In the genomic region with DNA sequence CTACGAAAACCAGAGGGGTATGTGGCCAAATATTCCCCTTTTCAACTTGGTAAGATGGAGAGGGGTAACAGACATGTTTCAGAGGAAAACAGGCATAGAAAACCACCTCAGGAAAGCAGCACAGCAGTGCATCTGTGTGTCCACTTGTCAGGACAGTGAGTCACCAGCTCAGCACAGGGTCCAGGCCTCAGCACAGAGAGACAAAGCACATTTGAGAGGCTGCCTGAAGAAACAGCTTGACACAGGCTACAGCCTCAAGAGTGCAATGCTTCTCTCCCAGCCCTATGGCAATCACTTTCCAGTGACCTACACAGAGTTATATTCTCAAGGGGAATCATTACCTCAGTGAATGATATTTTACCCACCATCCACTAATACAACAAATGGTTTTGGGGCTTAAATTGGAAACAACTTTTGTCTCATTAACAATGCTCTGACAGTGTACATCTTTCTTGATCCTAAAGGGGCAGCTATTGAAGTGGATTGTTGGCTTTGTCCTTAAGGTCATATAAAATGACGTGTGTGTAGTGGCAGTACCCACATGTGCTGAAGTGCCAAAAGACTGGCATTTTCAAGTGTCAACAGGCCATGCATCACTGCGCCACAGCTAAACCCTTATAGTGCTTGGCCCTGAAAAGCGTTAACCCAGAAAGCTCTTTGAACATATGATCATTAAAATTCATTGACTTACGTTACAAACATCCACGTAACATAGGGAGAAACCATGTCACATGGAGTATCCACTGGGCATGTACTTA, we compare ENCODE assay signal across 16 cellular contexts. TPM values are rescaled to one million over a fixed set of nuclear protein-coding genes. Genes with fewer than 3 reads are reported as not detected.
DNase-seq lines count a peak whose midpoint lies in the region; ATAC-seq, FAIRE-seq and TF ChIP-seq lines count a peak whose summit lies in the region.
"Had no signal": no experiment of that assay in that cellular context is flagged by ENCODE, and none has a peak within 500 bp of the region (broad histone marks: within the 10 kb centered on the region; RNA-seq: fewer than 3 reads in every experiment).

No MANE protein-coding gene starts in this region.

- H3K4me3 Mint-ChIP-seq in CD4-positive, alpha-beta memory T cell, result no peak overlapping the region
- H3K4me3 Mint-ChIP-seq: activated T-helper 1 cell treated with anti-CD3 and anti-CD28 coated beads, Interleukin-12 subunit alpha, Interleukin-12 subunit beta, Interleukin-2, Interleukin-4 antibody, amounts not matched to agents 30 ng/mL and 10 ng/mL and 1 ng/mL, durations not matched to agents 14 hours and 24 hours and 36 hours; central memory CD8-positive, alpha-beta T cell had no signal

- no peak for TF ChIP-seq RAD21 in HepG2 (CRISPR knock-in tag; IDR thresholded peaks at IDR 0.05)

- H3K4me1 ChIP-seq in left ventricle myocardium inferior, result peaks cover 37% of the 10 kb centered on the region
- H3K4me1 ChIP-seq in HepG2 (ENCODE audit: insufficient read depth, low read length), result peaks cover 22% of the 10 kb centered on the region
- H3K4me1 ChIP-seq in CD4-positive, alpha-beta memory T cell (ENCODE audit: insufficient read depth, low read length), result no peaks in the 10 kb centered on the region
- H3K4me1 ChIP-seq: esophagus squamous epithelium had no signal

- H2AFZ ChIP-seq in HepG2 (ENCODE audit: low read length), result no peak overlapping the region

- TF ChIP-seq CTCF in left ventricle myocardium inferior (IDR thresholded peaks at IDR 0.05; ENCODE audit: borderline replicate concordance) (no peak), choroid plexus epithelial cell (conservative IDR thresholded peaks at IDR 0.05; ENCODE audit: low read depth, low read length) (no peak), HepG2 (CRISPR knock-in tag; IDR thresholded peaks at IDR 0.05) (no peak)

- CTCF ChIA-PET in HepG2 (lab: Yijun Ruan, JAX; ENCODE audit: low intra/inter-chr PET ratio, low total read pairs), result no interaction called here
- CTCF ChIA-PET in CD4-positive, alpha-beta memory T cell (lab: Charles Lee; ENCODE audit: partially characterized antibody), result interaction anchor here (1.1 to 2.0 kb wide), 2 partner anchors 11 to 46 kb away, joined by 3 to 7 read pairs; a partner anchor contains a TSS

- H3K27ac ChIP-seq in left ventricle myocardium inferior (replicated peaks) (no peak overlapping the region), HepG2 (ENCODE audit: extremely low read length, insufficient read depth, low read length) (no peak overlapping the region), substantia nigra (ENCODE audit: low read depth, low read length, poor library complexity, severe bottlenecking) (no peak overlapping the region)
- H3K27ac ChIP-seq in CD4-positive, alpha-beta memory T cell (ENCODE audit: low read depth, low read length), result no peak overlapping the region
- H3K27ac ChIP-seq: esophagus squamous epithelium had no signal

- in situ Hi-C loops in HepG2 (cut with HindIII; ENCODE audit: extremely low pct_ligation_motif_present, low pct_unique_long_range_greater_than_20kb), result no loop called here

- H3K27me3 ChIP-seq in left ventricle myocardium inferior (ENCODE audit: low read depth) (no peaks in the 10 kb centered on the region), HepG2 (ENCODE audit: control insufficient read depth in 1 of 2, insufficient read depth in 2 of 2, low read length in 2 of 2) (no peaks in the 10 kb centered on the region)
- no peaks in the 10 kb centered on the region for H3K27me3 ChIP-seq in CD4-positive, alpha-beta memory T cell (ENCODE audit: insufficient read depth, low read length)
- H3K27me3 ChIP-seq: esophagus squamous epithelium had no signal

- POLR2A ChIA-PET in HepG2 (lab: Yijun Ruan, JAX), result no interaction called here
- POLR2A ChIA-PET in CD4-positive, alpha-beta memory T cell (lab: Charles Lee; ENCODE audit: partially characterized antibody), result no interaction called here

- TF ChIP-seq POLR2A in HepG2 (IDR thresholded peaks at IDR 0.05; ENCODE audit: insufficient read depth in 1 of 2, low read depth in 2 of 2, low read length in 2 of 2), result no peak

- peak overlapping the region in 1 of 7 donors; percentile 50 for H3K27ac Mint-ChIP-seq in CD4-positive, alpha-beta memory T cell

- intact Hi-C loops in Right ventricle myocardium superior (cut with DNase I) (no loop called here), left ventricle myocardium inferior (cut with micrococcal nuclease) (no loop called here), HepG2 (cut with micrococcal nuclease; ENCODE audit: unreplicated experiment) (no loop called here)
- intact Hi-C loops in CD4-positive, alpha-beta memory T cell (cut with micrococcal nuclease), result no loop called here

- H3K36me3 ChIP-seq in left ventricle myocardium inferior, result peaks cover 53% of the 10 kb centered on the region
- peaks cover 8 to 56% of the 10 kb centered on the region in 2 experiments for H3K36me3 ChIP-seq in HepG2 (replicated peaks in 1 of 2; ENCODE audit: control insufficient read depth in 1 of 2, insufficient read depth in 2 of 2, low read length in 2 of 2)
- peaks cover 13% of the 10 kb centered on the region for H3K36me3 ChIP-seq in CD4-positive, alpha-beta memory T cell (ENCODE audit: insufficient read depth, low read length)

- peaks cover 84 to 89% of the 10 kb centered on the region in 2 donors for H3K36me3 Mint-ChIP-seq in CD4-positive, alpha-beta memory T cell

- H3K4me2 ChIP-seq in HepG2 (ENCODE audit: low read depth, low read length), result no peak overlapping the region

- H3K9ac ChIP-seq in HepG2 (ENCODE audit: insufficient read depth, low read depth, low read length), result no peak overlapping the region

- ATAC-seq in Right ventricle myocardium superior (ENCODE audit: poor library complexity) (peak; percentile 66), HepG2 (peak; percentile 76)

- no peaks in the 10 kb centered on the region for H4K20me1 ChIP-seq in HepG2 (ENCODE audit: insufficient read depth, low read length)

- H3K9me3 ChIP-seq in left ventricle myocardium inferior (replicated peaks) (peaks cover 18% of the 10 kb centered on the region), HepG2 (ENCODE audit: low read length) (no peaks in the 10 kb centered on the region)
- H3K9me3 ChIP-seq in CD4-positive, alpha-beta memory T cell (ENCODE audit: control insufficient read depth in 1 of 2, low read length in 2 of 2), result no peaks in the 10 kb centered on the region

- TF ChIP-seq EP300 in HepG2 (IDR thresholded peaks at IDR 0.05; ENCODE audit: low read depth in 2 of 2, low read length in 2 of 2) (no peak), HepG2 (CRISPR knock-in tag; IDR thresholded peaks at IDR 0.05; ENCODE audit: borderline replicate concordance) (no peak)

- peaks cover 5 to 20% (median 12%) of the 10 kb centered on the region in 4 donors for H3K4me1 Mint-ChIP-seq in CD4-positive, alpha-beta memory T cell

- WGBS in HepG2 (ENCODE audit: low lambda C conversion rate), result 96% methylated on average over 6 of the region's 6 CpGs

- H3K4me3 ChIP-seq in left ventricle myocardium inferior (no peak overlapping the region), choroid plexus epithelial cell (ENCODE audit: low read depth, low read length) (no peak overlapping the region), HepG2 (replicated peaks in 1 of 3; ENCODE audit: insufficient read depth in 1 of 3, low read depth in 2 of 3, low read length in 3 of 3) (no peak overlapping the region)
- H3K4me3 ChIP-seq in CD4-positive, alpha-beta memory T cell (ENCODE audit: low read length in 2 of 2), result no peak overlapping the region
- H3K4me3 ChIP-seq: esophagus squamous epithelium had no signal

- H3K79me2 ChIP-seq in HepG2 (ENCODE audit: insufficient read depth, low read length), result peaks cover 9% of the 10 kb centered on the region

- no TSS peak for BruUV-seq in HepG2 (replicated peaks; lab: Mats Ljungman, UMichigan)

- DNase-seq in Right ventricle myocardium superior (no peak), left ventricle myocardium inferior (no peak), choroid plexus epithelial cell (ENCODE audit: low read depth) (peak; percentile 53), HepG2 (ENCODE audit: low spot score) (no peak), substantia nigra (lab: John Stamatoyannopoulos, UW) (peak in 34 of 49 donors; percentile 2 to 78 (median 20)), NCI-H2107 (lab: John Stamatoyannopoulos, UW) (no peak), NCI-H69 (lab: John Stamatoyannopoulos, UW) (no peak)
- DNase-seq in CD4-positive, alpha-beta memory T cell, result no peak
- DNase-seq: activated CD4-positive, CD25-positive, alpha-beta regulatory T cell; DND-41; esophagus squamous epithelium; kidney; NCI-H82 had no signal

- H3K9me3 Mint-ChIP-seq in CD4-positive, alpha-beta memory T cell, result peaks cover 0 to 16% (median 10%) of the 10 kb centered on the region in 8 donors
- H3K9me3 Mint-ChIP-seq: central memory CD8-positive, alpha-beta T cell had no signal

- H3K27me3 Mint-ChIP-seq in CD4-positive, alpha-beta memory T cell, result no peaks in the 10 kb centered on the region
- H3K27me3 Mint-ChIP-seq: central memory CD8-positive, alpha-beta T cell had no signal

- no peak for FAIRE-seq in HepG2 (lab: Jason Lieb, UNC)
- FAIRE-seq: GM18507, kidney had no signal

RNA-seq across cellular contexts. Expression of a gene that starts 46.4 kb away (rescaled TPM):
- total RNA-seq in Right ventricle myocardium superior, result 19.3 TPM
- 23.9 TPM for total RNA-seq in left ventricle myocardium inferior
- total RNA-seq in HepG2 (2016; rRNA removed; fragmentation: Illumina TruSeq; extraction: Trizol), result 28.1 and 40.9 TPM in 2 replicates
- total RNA-seq in HepG2 (2016; cell fraction: cytosol; rRNA removed; fragmentation: Illumina TruSeq; extraction: Trizol; ENCODE audit: low read depth), result 5.7 and 5.9 TPM in 2 replicates
- 27.4 and 39.6 TPM in 2 replicates for total RNA-seq in HepG2 (2016; cell fraction: insoluble cytoplasmic fraction; rRNA removed; fragmentation: Illumina TruSeq; extraction: Trizol)
- total RNA-seq in HepG2 (2016; cell fraction: membrane; rRNA removed; fragmentation: Illumina TruSeq; extraction: Trizol), result 11.3 and 14.9 TPM in 2 replicates
- total RNA-seq in HepG2 (2016; cell fraction: nucleus; rRNA removed; fragmentation: Illumina TruSeq; extraction: Trizol), result 50.1 and 60.1 TPM in 2 replicates
- polyA plus RNA-seq in HepG2 (2011; rRNA removed), result 46.8 and 65.4 TPM in 2 replicates
- polyA plus RNA-seq in HepG2 (2011; cell fraction: cytosol; rRNA removed), result 33.1 and 44.2 TPM in 2 replicates
- 24.2 and 24.7 TPM in 2 replicates for polyA plus RNA-seq in HepG2 (2011; cell fraction: nucleus; rRNA removed)
- polyA plus RNA-seq in HepG2 (2012), result 43.7 and 53.7 TPM in 2 replicates
- 1.6 and 2.0 TPM in 2 replicates for polyA plus RNA-seq in HepG2 (2016; cell fraction: cytosol; fragmentation: Illumina TruSeq; extraction: Trizol; ENCODE audit: low read depth)
- 19.0 and 20.2 TPM in 2 replicates for polyA plus RNA-seq in HepG2 (2016; cell fraction: insoluble cytoplasmic fraction; fragmentation: Illumina TruSeq; extraction: Trizol; ENCODE audit: low read depth)
- polyA plus RNA-seq in HepG2 (2016; cell fraction: membrane; fragmentation: Illumina TruSeq; extraction: Trizol; ENCODE audit: low read depth), result 5.1 and 6.0 TPM in 2 replicates
- 44.8 and 46.9 TPM in 2 replicates for polyA plus RNA-seq in HepG2 (2016; cell fraction: nucleus; fragmentation: Illumina TruSeq; extraction: Trizol; ENCODE audit: insufficient read depth, low read depth)
- 64.3 and 119 TPM in 2 replicates for polyA minus RNA-seq in HepG2 (2011; rRNA and poly(A)+ RNA removed; ENCODE audit: low replicate concordance)
- 73.7 and 81.5 TPM in 2 replicates for polyA minus RNA-seq in HepG2 (2011; cell fraction: cytosol; rRNA and poly(A)+ RNA removed)
- 70.6 and 70.7 TPM in 2 replicates for polyA minus RNA-seq in HepG2 (2011; cell fraction: nucleus; rRNA and poly(A)+ RNA removed)
- total RNA-seq in CD4-positive, alpha-beta memory T cell, result 10 to 100 TPM; 22.8 to 24.5 TPM
- polyA plus RNA-seq in CD4-positive, alpha-beta memory T cell, result 10 to 100 TPM; 11.6 to 12.4 TPM

Comparison
In these comparisons a context has a peak if more than half of its experiments do, and no peak if none do; other contexts are left out.
1. DNase-seq: peak in choroid plexus epithelial cell (single experiment) and substantia nigra (34 of 49); none in Right ventricle myocardium superior (single experiment), left ventricle myocardium inferior (single experiment), HepG2 (single experiment), CD4-positive, alpha-beta memory T cell (0 of 5), NCI-H2107 (single experiment) and NCI-H69 (single experiment).